ENCODE assay signal across 8 cellular contexts in genomic region chr18:8703781-8704301, GRCh38. TPM values are rescaled to one million over a fixed set of nuclear protein-coding genes. Genes with fewer than 3 reads are reported as not detected.
DNase-seq lines count a peak whose midpoint lies in the region; ATAC-seq and TF ChIP-seq lines count a peak whose summit lies in the region.

No MANE protein-coding gene starts in this region.

- no peak overlapping the region for H3K27ac ChIP-seq in A673 (ENCODE audit: low read depth, low read length, poor library complexity, severe bottlenecking)
- H3K27ac ChIP-seq in HUES6 (ENCODE audit: low read depth, low read length): no peak overlapping the region
- H3K27ac ChIP-seq in breast epithelium: peak overlapping the region; percentile 88 to 92
- H3K27ac ChIP-seq in muscle layer of duodenum (ENCODE audit: low read length): peak overlapping the region; percentile 39

- TF ChIP-seq POLR2A in breast epithelium (IDR thresholded peaks at IDR 0.05): no peak

- H3K36me3 ChIP-seq in A673 (ENCODE audit: insufficient read depth, low read length, poor library complexity, severe bottlenecking): no peaks in the 10 kb centered on the region
- no peaks in the 10 kb centered on the region for H3K36me3 ChIP-seq in HUES6 (ENCODE audit: control insufficient read depth, insufficient read depth, low read length)
- no peaks in the 10 kb centered on the region for H3K36me3 ChIP-seq in breast epithelium
- H3K36me3 ChIP-seq in muscle layer of duodenum (ENCODE audit: control insufficient read depth in 1 of 2, insufficient read depth in 2 of 2, low read length in 2 of 2): no peaks in the 10 kb centered on the region

- H3K27me3 ChIP-seq in A673 (replicated peaks; ENCODE audit: insufficient read depth, low read depth, low read length, poor library complexity) (peaks cover 11% of the 10 kb centered on the region), HUES6 (ENCODE audit: control insufficient read depth, insufficient read depth, low read length) (peaks cover 24% of the 10 kb centered on the region), breast epithelium (no peaks in the 10 kb centered on the region), muscle layer of duodenum (ENCODE audit: low read depth, low read length) (no peaks in the 10 kb centered on the region)

- DNase-seq in A673 (ENCODE audit: low spot score): no peak
- no peak for DNase-seq in breast epithelium (ENCODE audit: low spot score in 2 of 2)
- DNase-seq in left colon: no peak
- no peak for DNase-seq in cerebellar cortex (ENCODE audit: low spot score)
- DNase-seq in SKM-1 (lab: John Stamatoyannopoulos, UW; ENCODE audit: unreplicated experiment): no peak
- no peak for DNase-seq in SW 1271 (lab: John Stamatoyannopoulos, UW)

- H3K4me1 ChIP-seq in A673 (ENCODE audit: insufficient read depth, low read length, poor library complexity, severe bottlenecking) (peaks cover 4% of the 10 kb centered on the region), HUES6 (ENCODE audit: control insufficient read depth, insufficient read depth, low read length) (peaks cover 39% of the 10 kb centered on the region), breast epithelium (peaks cover 6 to 10% of the 10 kb centered on the region in 2 donors), muscle layer of duodenum (ENCODE audit: control insufficient read depth in 1 of 2, insufficient read depth in 2 of 2, low read length in 2 of 2) (peaks cover 4 to 23% of the 10 kb centered on the region in 2 donors)

- TF ChIP-seq CTCF in A673 (conservative IDR thresholded peaks at IDR 0.05; ENCODE audit: low read depth, low read length) (no peak), breast epithelium (IDR thresholded peaks at IDR 0.05) (no peak)

- BruUV-seq in A673 (replicated peaks; lab: Mats Ljungman, UMichigan): no TSS peak

- H3K9me3 ChIP-seq in A673 (ENCODE audit: low read depth, low read length, poor library complexity, severe bottlenecking): no peaks in the 10 kb centered on the region
- H3K9me3 ChIP-seq in HUES6 (ENCODE audit: control insufficient read depth, insufficient read depth, low read depth, low read length): no peaks in the 10 kb centered on the region
- H3K9me3 ChIP-seq in breast epithelium: no peaks in the 10 kb centered on the region
- H3K9me3 ChIP-seq in muscle layer of duodenum (ENCODE audit: control insufficient read depth in 1 of 2, low read length in 2 of 2): no peaks in the 10 kb centered on the region

- intact Hi-C loops in A673 (cut with micrococcal nuclease; ENCODE audit: unreplicated experiment) (no loop called here), breast epithelium (cut with DNase I; ENCODE audit: low total_unique reads) (no loop called here), left colon (cut with DNase I, micrococcal nuclease) (no loop called here)

- POLR2A ChIA-PET in A673 (lab: Charles Lee; ENCODE audit: low non-redundant PET): no interaction called here

- H3K4me3 ChIP-seq in A673 (ENCODE audit: low read depth, low read length, poor library complexity, severe bottlenecking) (peak overlapping the region; percentile 59), HUES6 (ENCODE audit: low read depth, low read length) (peak overlapping the region; percentile 73), breast epithelium (peak overlapping the region in 2 of 3 donors; percentile 72 to 92), muscle layer of duodenum (ENCODE audit: low read depth in 1 of 2, low read length in 2 of 2) (peak overlapping the region; percentile 52 to 65)

- no peak overlapping the region for H3K9ac ChIP-seq in HUES6 (ENCODE audit: low read length)

- CTCF ChIA-PET in A673 (lab: Charles Lee): no interaction called here

- no peak for ATAC-seq in left colon

RNA-seq across cellular contexts. Expression of gene MTCL1, which starts 1.5 kb away (rescaled TPM):
- total RNA-seq in A673 (2021) (8.9 and 11.2 TPM in 2 replicates), breast epithelium (1 to 10 TPM; 4.9 to 9.1 (median 7.2) TPM), left colon (10 to 100 TPM in 1 of 2 donors, 1 to 10 TPM in 1; 4.1 to 17.2 TPM)

Comparison
In these comparisons a context has a peak if more than half of its experiments do, and no peak if none do; other contexts are left out.
1. H3K27ac ChIP-seq: peak in breast epithelium (2 of 2) and muscle layer of duodenum (single experiment); none in A673 (single experiment) and HUES6 (single experiment).
2. Peak in every context shown above with its lines, with median percentiles within 50 percentile points of each other: H3K4me3 ChIP-seq.